Comparison of ENCODE assay signal across 13 cellular contexts in genomic region chr2:239952665-239953417, GRCh38.
DNase-seq lines count a peak whose midpoint lies in the region; ATAC-seq and TF ChIP-seq lines count a peak whose summit lies in the region.
"Had no signal": no experiment of that assay in that cellular context is flagged by ENCODE, and none has a peak within 500 bp of the region (broad histone marks: within the 10 kb centered on the region; RNA-seq: fewer than 3 reads in every experiment).

No MANE protein-coding gene starts in this region.

- no peak for TF ChIP-seq CTCF in right atrium auricular region (IDR thresholded peaks at IDR 0.05)

- no peak overlapping the region for H4K5ac ChIP-seq in mesendoderm (ENCODE audit: low read length)

- no peak overlapping the region for H2AK5ac ChIP-seq in mesendoderm (ENCODE audit: low read length)

- DNase-seq in right atrium auricular region (ENCODE audit: low spot score) (no peak), aorta (peak; percentile 45 to 78), KBM-7 (no peak), mesendoderm (no peak)
- DNase-seq: activated CD4-positive, alpha-beta T cell treated with anti-CD3 and anti-CD28 coated beads, Interleukin-2, amount 10 ng/mL, durations not matched to agents 24 days and 14 days; effector memory CD4-positive, alpha-beta T cell; NCI-H2107; NCI-H526 had no signal

- H3K4me2 ChIP-seq in mesendoderm (ENCODE audit: low read length), result no peak overlapping the region

- H3K4me1 ChIP-seq in right atrium auricular region (peaks cover 0 to 56% of the 10 kb centered on the region in 2 donors), rectal smooth muscle tissue (ENCODE audit: control insufficient read depth, insufficient read depth, low read length) (peaks cover 28% of the 10 kb centered on the region), aorta (ENCODE audit: control insufficient read depth in 1 of 2, insufficient read depth in 2 of 2, low read length in 2 of 2) (peaks cover 0 to 1% of the 10 kb centered on the region in 2 donors), mesendoderm (ENCODE audit: control insufficient read depth, low read depth, low read length) (no peaks in the 10 kb centered on the region)

- no peaks in the 10 kb centered on the region for H3K79me2 ChIP-seq in mesendoderm (ENCODE audit: control insufficient read depth, insufficient read depth, low read length)

- no peaks in the 10 kb centered on the region for H3K27me3 ChIP-seq in right atrium auricular region
- no peaks in the 10 kb centered on the region for H3K27me3 ChIP-seq in rectal smooth muscle tissue (ENCODE audit: control insufficient read depth, insufficient read depth, low read length)
- no peaks in the 10 kb centered on the region for H3K27me3 ChIP-seq in aorta (ENCODE audit: control insufficient read depth in 1 of 2, insufficient read depth in 2 of 2, low read length in 1 of 2)
- no peaks in the 10 kb centered on the region for H3K27me3 ChIP-seq in mesendoderm (ENCODE audit: insufficient read depth, low read length, poor library complexity)

- intact Hi-C loops in aorta (cut with DNase I), result loop anchor here in 1 of 2 donors (10.0 kb wide), 1 partner anchor 138 kb away; no protein-coding TSS in a partner anchor

- H3K56ac ChIP-seq in mesendoderm (ENCODE audit: low read length), result no peak overlapping the region

- H2BK120ac ChIP-seq in mesendoderm (ENCODE audit: low read depth, low read length), result no peak overlapping the region

- peak; percentile 3 for ATAC-seq in aorta (ENCODE audit: low FRiP score)
- ATAC-seq in HG03280 (IDR thresholded peaks at IDR 0.05; ENCODE audit: unreplicated experiment), result no peak
- ATAC-seq: activated naive CD4-positive, alpha-beta T cell treated with anti-CD3 and anti-CD28 coated beads, Interleukin-2, amount 50 U/mL, for 72 hours had no signal

- H4K8ac ChIP-seq in mesendoderm (ENCODE audit: low read depth, low read length), result no peak overlapping the region

- H3K9me3 ChIP-seq in right atrium auricular region (no peaks in the 10 kb centered on the region), aorta (ENCODE audit: control insufficient read depth, low read length) (no peaks in the 10 kb centered on the region)

- H3K36me3 ChIP-seq in right atrium auricular region, result no peaks in the 10 kb centered on the region
- no peaks in the 10 kb centered on the region for H3K36me3 ChIP-seq in rectal smooth muscle tissue (ENCODE audit: control insufficient read depth, insufficient read depth, low read length)
- no peaks in the 10 kb centered on the region for H3K36me3 ChIP-seq in aorta (ENCODE audit: control insufficient read depth in 1 of 2, insufficient read depth in 2 of 2, low read length in 1 of 2)
- H3K36me3 ChIP-seq in mesendoderm (ENCODE audit: control insufficient read depth, insufficient read depth, low read length), result peaks cover 1% of the 10 kb centered on the region

- WGBS in aorta, 2 donors, result 21 to 26% methylated on average over 16 of the region's 16 CpGs
- WGBS in mesendoderm (ENCODE audit: extremely low coverage, insufficient coverage, low lambda C conversion rate), result no CpG with 5 or more reads among the region's 16 CpGs

- H3K4me3 ChIP-seq in right atrium auricular region (no peak overlapping the region), rectal smooth muscle tissue (ENCODE audit: low read length) (peak overlapping the region; percentile 37), aorta (ENCODE audit: low read length in 2 of 2) (no peak overlapping the region), mesendoderm (ENCODE audit: low read length) (no peak overlapping the region)

- no peak overlapping the region for H2BK15ac ChIP-seq in mesendoderm (replicated peaks; ENCODE audit: low read depth)

- H3K27ac ChIP-seq in cingulate gyrus (ENCODE audit: low read depth, low read length) (peak overlapping the region; percentile 60), right atrium auricular region (peak overlapping the region; percentile 42 to 79), rectal smooth muscle tissue (ENCODE audit: low read depth, low read length) (peak overlapping the region; percentile 83), aorta (ENCODE audit: low read depth in 1 of 2, low read length in 2 of 2) (peak overlapping the region; percentile 58 to 61), mesendoderm (ENCODE audit: low read depth, low read length) (no peak overlapping the region)
- H3K27ac ChIP-seq: C4-2B had no signal

- H2BK5ac ChIP-seq in mesendoderm (ENCODE audit: low read length), result no peak overlapping the region

- no peak overlapping the region for H3K4ac ChIP-seq in mesendoderm (ENCODE audit: low read depth, low read length)

- H3K9ac ChIP-seq in rectal smooth muscle tissue (ENCODE audit: low read length), result no peak overlapping the region
- H3K9ac ChIP-seq in mesendoderm (ENCODE audit: low read length), result no peak overlapping the region

- H3K23ac ChIP-seq in mesendoderm (ENCODE audit: low read length), result no peak overlapping the region

- H3K79me1 ChIP-seq in mesendoderm (ENCODE audit: low read length), result no peaks in the 10 kb centered on the region

- no peak overlapping the region for H3K18ac ChIP-seq in mesendoderm (ENCODE audit: low read length)

- in situ Hi-C loops in KBM-7 (cut with MboI; ENCODE audit: low pct_unique_long_range_greater_than_20kb, low sequenced_read_pairs), result no loop called here

Comparison
In these comparisons a context has a peak if more than half of its experiments do, and no peak if none do; other contexts are left out.
1. DNase-seq: peak in aorta (2 of 2); none in right atrium auricular region (single experiment), KBM-7 (single experiment) and mesendoderm (single experiment).